15 cellular contexts compared by ENCODE assay signal in genomic region chr3:29284578-29284977, GRCh38. TPM values are rescaled to one million over a fixed set of nuclear protein-coding genes. Genes with fewer than 3 reads are reported as not detected.
DNase-seq lines count a peak whose midpoint lies in the region; ATAC-seq, FAIRE-seq and TF ChIP-seq lines count a peak whose summit lies in the region.
"Had no signal": no experiment of that assay in that cellular context is flagged by ENCODE, and none has a peak within 500 bp of the region (broad histone marks: within the 10 kb centered on the region; RNA-seq: fewer than 3 reads in every experiment).

No MANE protein-coding gene starts in this region.

- H3K36me3 ChIP-seq in heart left ventricle (no peaks in the 10 kb centered on the region), esophagus muscularis mucosa (no peaks in the 10 kb centered on the region), vagina (no peaks in the 10 kb centered on the region)

- H3K27ac Mint-ChIP-seq in neural crest cell (ENCODE audit: unreplicated experiment): no peak overlapping the region
- H3K27ac Mint-ChIP-seq: T-helper 2 cell treated with Interferon-gamma antibody and Interleukin-4, amounts not matched to agents 5 μg/mL and 100 μg/mL, for 36 hours had no signal

- TF ChIP-seq POLR2A in heart left ventricle (IDR thresholded peaks at IDR 0.05) (no peak), esophagus muscularis mucosa (IDR thresholded peaks at IDR 0.05; ENCODE audit: low read depth) (no peak), vagina (IDR thresholded peaks at IDR 0.05) (no peak)

- TF ChIP-seq CTCF in heart left ventricle (IDR thresholded peaks at IDR 0.05): no peak
- TF ChIP-seq CTCF in esophagus muscularis mucosa (IDR thresholded peaks at IDR 0.05): no peak
- TF ChIP-seq CTCF in neural crest cell (conservative IDR thresholded peaks at IDR 0.05): no peak
- no peak for TF ChIP-seq CTCF in vagina (IDR thresholded peaks at IDR 0.05)

- peak overlapping the region in 11 of 12 donors; percentile 43 to 84 (median 67) for H3K4me3 ChIP-seq in heart left ventricle
- peak overlapping the region; percentile 63 to 74 (median 66) for H3K4me3 ChIP-seq in esophagus muscularis mucosa
- H3K4me3 ChIP-seq in vagina: peak overlapping the region in 1 of 2 donors; percentile 58

- ATAC-seq in heart left ventricle (no peak), Right ventricle myocardium superior (ENCODE audit: poor library complexity) (no peak)
- ATAC-seq: HepG2, left colon had no signal

- no peaks in the 10 kb centered on the region for H3K27me3 Mint-ChIP-seq in neural crest cell (ENCODE audit: low read depth)

- H3K36me3 Mint-ChIP-seq in neural crest cell (ENCODE audit: low read depth): no peaks in the 10 kb centered on the region

- DNase-seq in heart left ventricle (no peak), Right ventricle myocardium superior (no peak), esophagus muscularis mucosa (ENCODE audit: extremely low spot score) (no peak), neural crest cell (ENCODE audit: low read depth, low spot score) (no peak), vagina (ENCODE audit: extremely low spot score in 2 of 2) (no peak), DMS 273 treated with DMSO at 0.1 percent for 48 hours (lab: John Stamatoyannopoulos, UW) (no peak), hepatic stellate cell (ENCODE audit: low spot score) (no peak), GM19239 (ENCODE audit: insufficient read length, low spot score) (no peak)
- DNase-seq: DMS79 treated with DMSO at 0.1 percent for 48 hours, left colon, NCI-H146, retina had no signal

- 52 to 76% (median 57%) methylated on average over 3 of the region's 3 CpGs for WGBS in heart left ventricle, 4 donors
- 53% methylated on average over 3 of the region's 3 CpGs for WGBS in esophagus muscularis mucosa

- no peaks in the 10 kb centered on the region for H3K27me3 ChIP-seq in heart left ventricle
- no peaks in the 10 kb centered on the region for H3K27me3 ChIP-seq in esophagus muscularis mucosa
- no peaks in the 10 kb centered on the region for H3K27me3 ChIP-seq in vagina

- H3K4me3 Mint-ChIP-seq in neural crest cell: peak overlapping the region; percentile 91
- H3K4me3 Mint-ChIP-seq: T-helper 2 cell treated with Interferon-gamma antibody and Interleukin-4, amounts not matched to agents 5 μg/mL and 100 μg/mL, for 36 hours had no signal

- H3K4me1 ChIP-seq in heart left ventricle: peaks cover 0 to 39% (median 18%) of the 10 kb centered on the region in 12 donors
- H3K4me1 ChIP-seq in esophagus muscularis mucosa: peaks cover 6 to 51% (median 34%) of the 10 kb centered on the region in 4 donors
- H3K4me1 ChIP-seq in vagina: peaks cover 23% of the 10 kb centered on the region

- H3K27ac ChIP-seq in heart left ventricle (peak overlapping the region; percentile 4 to 96 (median 91)), esophagus muscularis mucosa (replicated peaks in 1 of 4) (peak overlapping the region; percentile 52 to 90 (median 88)), vagina (peak overlapping the region; percentile 91)

- H3K9me3 ChIP-seq in heart left ventricle (no peaks in the 10 kb centered on the region), esophagus muscularis mucosa (no peaks in the 10 kb centered on the region), vagina (no peaks in the 10 kb centered on the region)

- TF ChIP-seq EP300 in esophagus muscularis mucosa (IDR thresholded peaks at IDR 0.05): no peak

- intact Hi-C loops in heart left ventricle (cut with DNase I) (loop anchor here (5.0 to 10.0 kb wide), 22 partner anchors 38 to 478 kb away; no protein-coding TSS in a partner anchor), Right ventricle myocardium superior (cut with DNase I) (loop anchor here (5.0 to 10.0 kb wide), 4 partner anchors 140 to 478 kb away; no protein-coding TSS in a partner anchor), esophagus muscularis mucosa (cut with DNase I) (loop anchor here (5.0 to 10.0 kb wide), 5 partner anchors 53 to 473 kb away; no protein-coding TSS in a partner anchor), vagina (cut with DNase I) (loop anchor here (5.0 to 10.0 kb wide), 4 partner anchors 50 to 1543 kb away; no protein-coding TSS in a partner anchor)

- FAIRE-seq in GM19239 (lab: Jason Lieb, UNC): no peak
- FAIRE-seq: A204.1, HepG2 had no signal

- peaks cover 77% of the 10 kb centered on the region for H3K4me1 Mint-ChIP-seq in neural crest cell

- peaks cover 3% of the 10 kb centered on the region for H3K9me3 Mint-ChIP-seq in neural crest cell
- H3K9me3 Mint-ChIP-seq: T-helper 2 cell treated with Interferon-gamma antibody and Interleukin-4, amounts not matched to agents 5 μg/mL and 100 μg/mL, for 36 hours had no signal

RNA-seq across cellular contexts. Expression of gene RBMS3, which starts 3.7 kb away (rescaled TPM):
- total RNA-seq in heart left ventricle: 10 to 100 TPM; 19.0 to 35.6 (median 27.3) TPM
- 1 to 10 TPM; 4.8 to 5.3 TPM for polyA plus RNA-seq in heart left ventricle
- 25.3 TPM for total RNA-seq in Right ventricle myocardium superior
- 10 to 100 TPM; 53.0 to 81.5 (median 61.2) TPM for total RNA-seq in esophagus muscularis mucosa
- total RNA-seq in neural crest cell: 34.5 and 35.4 TPM in 2 replicates
- 70.0 TPM for total RNA-seq in vagina
- total RNA-seq: HepG2 had no signal
- polyA plus RNA-seq: HepG2 had no signal
